29 cellular contexts compared by ENCODE assay signal in genomic region chr6:84554706-84555105, GRCh38.
"Had no signal": no experiment of that assay in that cellular context is flagged by ENCODE, and none has a peak within 500 bp of the region (broad histone marks: within the 10 kb centered on the region; RNA-seq: fewer than 3 reads in every experiment).

No MANE protein-coding gene starts in this region.

- H3K9me3 ChIP-seq: colonic mucosa, esophagus squamous epithelium, lower lobe of right lung, right atrium auricular region, tibial nerve had no signal

- H3K36me3 ChIP-seq: colonic mucosa, esophagus squamous epithelium, heart left ventricle, left lung, lower lobe of right lung, right atrium auricular region, tibial nerve had no signal

- H3K4me1 ChIP-seq: colonic mucosa, esophagus squamous epithelium, foreskin keratinocyte, heart left ventricle, left lung, lower lobe of right lung, right atrium auricular region had no signal

- DNase-seq: activated CD4-positive, alpha-beta T cell treated with anti-CD3 and anti-CD28 coated beads for 1 hour; activated CD4-positive, alpha-beta T cell treated with anti-CD3 and anti-CD28 coated beads, Interleukin-2, amount 50 U/mL, for 1 hour; activated CD8-positive, alpha-beta T cell treated with anti-CD3 and anti-CD28 coated beads for 36 hours; activated naive CD8-positive, alpha-beta T cell treated with anti-CD3 and anti-CD28 coated beads, Interleukin-2, amount 50 U/mL, for 24 hours; activated T-cell treated with anti-CD3 and anti-CD28 coated beads, Interleukin-2, amount 50 U/mL, for 4 hours; colonic mucosa; effector CD8-positive, alpha-beta T cell; esophagus squamous epithelium; foreskin keratinocyte; heart left ventricle; hypothalamus; immature natural killer cell; kidney glomerular epithelial cell; left lung; lower lobe of right lung; mesenchymal stem cell; naive thymus-derived CD8-positive, alpha-beta T cell; nucleus accumbens; stimulated activated CD4-positive, alpha-beta T cell treated with anti-CD3 and anti-CD28 coated beads, Interleukin-1b, Interleukin-23, amount 100 ng/mL, for 48 hours; stimulated activated CD4-positive, alpha-beta T cell treated with anti-CD3 and anti-CD28 coated beads, Interleukin-4, amount 100 ng/mL, for 4 hours; stimulated activated CD8-positive, alpha-beta memory T cell treated with anti-CD3 and anti-CD28 coated beads, Interleukin-4, amount 100 ng/mL, for 48 hours; stimulated activated naive B cell treated with anti-CD40 and anti-IgM and Interleukin-4, amounts not matched to agents 10 μg/mL and 1 μg/mL and 100 μg/mL, for 72 hours; T-helper 2 cell had no signal

- H3K27ac ChIP-seq: colonic mucosa, epithelial cell of prostate, esophagus squamous epithelium, foreskin keratinocyte, heart left ventricle, left lung, lower lobe of right lung, right atrium auricular region had no signal

- H3K27me3 ChIP-seq: colonic mucosa, esophagus squamous epithelium, foreskin keratinocyte, heart left ventricle, left lung, right atrium auricular region, tibial nerve had no signal

- H3K4me3 ChIP-seq: colonic mucosa, esophagus squamous epithelium, heart left ventricle, left lung, lower lobe of right lung, right atrium auricular region, smooth muscle cell, tibial nerve had no signal

- H3K4me2 ChIP-seq: smooth muscle cell had no signal

- ATAC-seq: activated CD8-positive, alpha-beta T cell treated with anti-CD3 and anti-CD28 coated beads for 36 hours; activated naive CD8-positive, alpha-beta T cell treated with anti-CD3 and anti-CD28 coated beads, Interleukin-2, amount 50 U/mL, for 24 hours; activated T-cell treated with anti-CD3 and anti-CD28 coated beads, Interleukin-2, amount 50 U/mL, for 4 hours; activated T-helper 17 cell treated with anti-CD3 and anti-CD28 coated beads, Interleukin-2, amount 50 U/mL, for 72 hours; foreskin keratinocyte; left lung; lower lobe of right lung; naive thymus-derived CD8-positive, alpha-beta T cell; stimulated activated naive B cell treated with anti-CD40 and anti-IgM and Interleukin-4, amounts not matched to agents 10 μg/mL and 1 μg/mL and 100 μg/mL, for 72 hours; WTC11 had no signal
